8 cellular contexts compared by ENCODE assay signal in genomic region chr7:140342732-140343514, GRCh38. TPM values are rescaled to one million over a fixed set of nuclear protein-coding genes. Genes with fewer than 3 reads are reported as not detected.
DNase-seq lines count a peak whose midpoint lies in the region; ATAC-seq and TF ChIP-seq lines count a peak whose summit lies in the region.

No MANE protein-coding gene starts in this region.

- no peak overlapping the region for H3K4me3 Mint-ChIP-seq in osteocyte (ENCODE audit: unreplicated experiment)

- no peak overlapping the region for H3K27ac Mint-ChIP-seq in osteocyte (ENCODE audit: unreplicated experiment)

- H3K4me3 ChIP-seq in AG10803 (ENCODE audit: low read length) = no peak overlapping the region

- H3K27me3 Mint-ChIP-seq in osteocyte (ENCODE audit: unreplicated experiment) = no peaks in the 10 kb centered on the region

- no peaks in the 10 kb centered on the region for H3K9me3 Mint-ChIP-seq in osteocyte (ENCODE audit: unreplicated experiment)

- H3K36me3 Mint-ChIP-seq in osteocyte (ENCODE audit: unreplicated experiment) = peaks cover 39% of the 10 kb centered on the region

- ATAC-seq in GM18873 (IDR thresholded peaks at IDR 0.05; ENCODE audit: low FRiP score, unreplicated experiment) (no peak), GM18858 (IDR thresholded peaks at IDR 0.05; ENCODE audit: unreplicated experiment) (no peak)

- no peaks in the 10 kb centered on the region for H3K4me1 Mint-ChIP-seq in osteocyte (ENCODE audit: unreplicated experiment)

- TF ChIP-seq CTCF in AG10803 (conservative IDR thresholded peaks at IDR 0.05; ENCODE audit: low read length) (peak; percentile 49), osteocyte (IDR thresholded peaks at IDR 0.05) (peak; percentile 44)

- peak; percentile 28 for DNase-seq in AG10803 (ENCODE audit: low read depth)
- DNase-seq in H4 (ENCODE audit: low spot score) = peak; percentile 25
- peak; percentile 10 for DNase-seq in RPMI7951 (ENCODE audit: low read depth)
- peak; percentile 4 for DNase-seq in fibroblast of gingiva (ENCODE audit: low read depth)
- no peak for DNase-seq in osteocyte (ENCODE audit: extremely low spot score, unreplicated experiment)
- DNase-seq in NCI-H1048 (lab: John Stamatoyannopoulos, UW) = no peak

RNA-seq across cellular contexts. Expression of gene SLC37A3, which starts 55.4 kb away (rescaled TPM):
- 31.9 and 42.6 TPM in 2 replicates for total RNA-seq in H4 (2014; rRNA removed; shearing (Covaris generic))
- total RNA-seq in RPMI7951 (2014; rRNA removed; shearing (Covaris generic)) = 22.1 and 26.8 TPM in 2 replicates
- 63.8 and 72.7 TPM in 2 replicates for total RNA-seq in osteocyte

Comparison
In these comparisons a context has a peak if more than half of its experiments do, and no peak if none do; other contexts are left out.
1. DNase-seq: peak in AG10803 (single experiment), H4 (single experiment), RPMI7951 (single experiment) and fibroblast of gingiva (single experiment); none in osteocyte (single experiment) and NCI-H1048 (single experiment).